20 cellular contexts compared by ENCODE assay signal in the genomic region with DNA sequence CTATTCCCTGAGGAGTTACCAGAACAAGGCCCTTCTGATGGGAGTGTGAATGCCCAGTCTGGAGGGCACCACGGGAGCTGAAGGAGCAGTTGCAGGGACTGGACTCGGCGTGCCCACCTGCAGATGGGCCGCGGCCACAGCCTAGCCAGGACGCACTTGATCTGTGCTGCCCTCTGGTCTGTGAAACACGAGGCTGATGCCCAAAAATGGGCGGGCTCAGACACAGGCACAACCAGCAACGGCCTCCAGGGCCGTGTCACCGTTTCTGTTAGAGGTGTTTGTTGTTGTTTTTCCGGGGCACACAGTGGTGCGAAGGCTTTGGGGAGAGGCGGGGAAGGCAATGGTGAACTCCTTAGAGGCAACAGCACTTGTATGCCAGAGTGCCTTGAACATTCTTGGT.
"Had no signal": no experiment of that assay in that cellular context is flagged by ENCODE, and none has a peak within 500 bp of the region (broad histone marks: within the 10 kb centered on the region; RNA-seq: fewer than 3 reads in every experiment).

No MANE protein-coding gene starts in this region.

- FAIRE-seq: frontal cortex, islet of Langerhans had no signal

- H3K36me3 ChIP-seq: heart left ventricle, lower lobe of right lung, right atrium auricular region, tibial artery, upper lobe of left lung, uterus had no signal

- H3K27me3 ChIP-seq: dorsolateral prefrontal cortex, right atrium auricular region, upper lobe of left lung, uterus had no signal

- ATAC-seq: esophagus mucosa; heart left ventricle; left lobe of liver; lower lobe of right lung; stimulated activated memory B cell treated with anti-CD40 and anti-IgM and Interleukin-4, amounts not matched to agents 10 μg/mL and 1 μg/mL and 100 μg/mL, for 72 hours had no signal

- H3K4me1 ChIP-seq: uterus had no signal

- H3K9me3 ChIP-seq: heart left ventricle, lower lobe of right lung, right atrium auricular region, tibial artery, upper lobe of left lung, uterus had no signal

- H3K27ac ChIP-seq: dorsolateral prefrontal cortex, heart left ventricle, lower lobe of right lung, right atrium auricular region, tibial artery, upper lobe of left lung, uterus had no signal

- DNase-seq: cortex of kidney; effector CD8-positive, alpha-beta T cell; hypothalamus; lower lobe of right lung; midbrain; nephron progenitor cell; stimulated activated CD4-positive, alpha-beta T cell treated with anti-CD3 and anti-CD28 coated beads, Interleukin-15, amount 100 ng/mL, for 24 hours; stimulated activated CD4-positive, alpha-beta T cell treated with anti-CD3 and anti-CD28 coated beads, Interleukin-1b, Interleukin-23, amount 100 ng/mL, for 48 hours; stimulated activated CD4-positive, alpha-beta T cell treated with anti-CD3 and anti-CD28 coated beads, Interleukin-4, amount 100 ng/mL, for 24 hours; tibial artery; upper lobe of left lung; uterus had no signal

- H3K4me3 ChIP-seq: dorsolateral prefrontal cortex, heart left ventricle, lower lobe of right lung, right atrium auricular region, tibial artery, upper lobe of left lung, uterus had no signal
